In genomic region chr22:22949953-22950352, GRCh38 we compare ENCODE assay signal across 24 cellular contexts.
"Had no signal": no experiment of that assay in that cellular context is flagged by ENCODE, and none has a peak within 500 bp of the region (broad histone marks: within the 10 kb centered on the region; RNA-seq: fewer than 3 reads in every experiment).

No MANE protein-coding gene starts in this region.

- FAIRE-seq: endometrium, frontal cortex had no signal

- DNase-seq: cortex of kidney; effector memory CD4-positive, alpha-beta T cell; islet precursor cell; mammary epithelial cell; mucosa of descending colon; occipital lobe; psoas muscle; retina; spleen; stimulated activated CD4-positive, alpha-beta T cell treated with anti-CD3 and anti-CD28 coated beads, Interleukin-15, amount 100 ng/mL, for 24 hours; stimulated activated CD4-positive, alpha-beta T cell treated with anti-CD3 and anti-CD28 coated beads, Interleukin-1b, Interleukin-23, amount 100 ng/mL, for 48 hours; stimulated activated naive B cell treated with anti-CD40 and anti-IgM and Interleukin-4, amounts not matched to agents 10 μg/mL and 1 μg/mL and 100 μg/mL, for 72 hours; stimulated activated naive CD8-positive, alpha-beta T cell treated with anti-CD3 and anti-CD28 coated beads, Interleukin-15, amount 100 ng/mL, for 72 hours; testis had no signal

- ATAC-seq: heart left ventricle; left lobe of liver; mucosa of descending colon; natural killer cell treated with Interleukin-12 subunit alpha and Interleukin-12 subunit beta and Interleukin-15 and Interleukin-18, amount 100 ng/mL, for 72 hours; psoas muscle; sciatic nerve; stimulated activated naive B cell treated with anti-CD40 and anti-IgM and Interleukin-4, amounts not matched to agents 10 μg/mL and 1 μg/mL and 100 μg/mL, for 72 hours; stimulated activated naive CD8-positive, alpha-beta T cell treated with anti-CD3 and anti-CD28 coated beads, Interleukin-15, amount 100 ng/mL, for 72 hours; upper lobe of right lung had no signal

- H3K9me3 ChIP-seq: mucosa of descending colon, psoas muscle, testis, tibial nerve, upper lobe of right lung had no signal

- H2AFZ ChIP-seq: neural progenitor cell, parathyroid adenoma had no signal

- H3K36me3 ChIP-seq: heart left ventricle, neural progenitor cell, spleen, tibial nerve, upper lobe of right lung had no signal

- H3K79me2 ChIP-seq: parathyroid adenoma had no signal

- H3K9ac ChIP-seq: neural progenitor cell, parathyroid adenoma had no signal

- H3K4me1 ChIP-seq: parathyroid adenoma, psoas muscle, testis, upper lobe of right lung had no signal

- H3K27ac ChIP-seq: heart left ventricle, neural progenitor cell, parathyroid adenoma, psoas muscle, testis, tibial nerve, upper lobe of right lung had no signal

- H3K4me3 ChIP-seq: heart left ventricle, mucosa of descending colon, neural progenitor cell, psoas muscle, spleen, testis, tibial nerve, upper lobe of right lung had no signal

- H3K27me3 ChIP-seq: testis had no signal

- H3K4me2 ChIP-seq: neural progenitor cell had no signal
